ENCODE assay signal across 10 cellular contexts in genomic region chr20:8678098-8678776, GRCh38.
"Had no signal": no experiment of that assay in that cellular context is flagged by ENCODE, and none has a peak within 500 bp of the region (broad histone marks: within the 10 kb centered on the region; RNA-seq: fewer than 3 reads in every experiment).

No MANE protein-coding gene starts in this region.

- H3K4me1 ChIP-seq: esophagus muscularis mucosa, foreskin keratinocyte had no signal

- DNase-seq: activated naive CD4-positive, alpha-beta T cell treated with Interleukin-2 at 50 U/mL for 16 hours; glutamatergic neuron; left colon; midbrain; psoas muscle; stimulated activated CD4-positive, alpha-beta T cell treated with anti-CD3 and anti-CD28 coated beads, Interleukin-1b, Interleukin-23, amount 100 ng/mL, for 48 hours had no signal

- H3K27me3 ChIP-seq: esophagus muscularis mucosa, foreskin keratinocyte had no signal

- H3K27ac ChIP-seq: esophagus muscularis mucosa, foreskin keratinocyte, psoas muscle, thoracic aorta had no signal

- H3K9me3 Mint-ChIP-seq: activated T-helper 17 cell treated with anti-CD3 and anti-CD28 coated beads, Interleukin-2, amount 50 U/mL, for 72 hours had no signal

- H3K27me3 Mint-ChIP-seq: activated T-helper 17 cell treated with anti-CD3 and anti-CD28 coated beads, Interleukin-2, amount 50 U/mL, for 72 hours had no signal

- H3K9me3 ChIP-seq: esophagus muscularis mucosa, psoas muscle, thoracic aorta had no signal

- H3K4me3 Mint-ChIP-seq: activated T-helper 17 cell treated with anti-CD3 and anti-CD28 coated beads, Interleukin-2, amount 50 U/mL, for 72 hours had no signal

- ATAC-seq: activated T-helper 17 cell treated with anti-CD3 and anti-CD28 coated beads, Interleukin-2, amount 50 U/mL, for 72 hours; foreskin keratinocyte; left colon had no signal

- H3K4me3 ChIP-seq: esophagus muscularis mucosa, psoas muscle, thoracic aorta had no signal

- H3K4me1 Mint-ChIP-seq: activated T-helper 17 cell treated with anti-CD3 and anti-CD28 coated beads, Interleukin-2, amount 50 U/mL, for 72 hours had no signal

- H3K36me3 ChIP-seq: thoracic aorta had no signal

- H3K27ac Mint-ChIP-seq: activated T-helper 17 cell treated with anti-CD3 and anti-CD28 coated beads, Interleukin-2, amount 50 U/mL, for 72 hours had no signal
